9 cellular contexts compared by ENCODE assay signal in the genomic region with DNA sequence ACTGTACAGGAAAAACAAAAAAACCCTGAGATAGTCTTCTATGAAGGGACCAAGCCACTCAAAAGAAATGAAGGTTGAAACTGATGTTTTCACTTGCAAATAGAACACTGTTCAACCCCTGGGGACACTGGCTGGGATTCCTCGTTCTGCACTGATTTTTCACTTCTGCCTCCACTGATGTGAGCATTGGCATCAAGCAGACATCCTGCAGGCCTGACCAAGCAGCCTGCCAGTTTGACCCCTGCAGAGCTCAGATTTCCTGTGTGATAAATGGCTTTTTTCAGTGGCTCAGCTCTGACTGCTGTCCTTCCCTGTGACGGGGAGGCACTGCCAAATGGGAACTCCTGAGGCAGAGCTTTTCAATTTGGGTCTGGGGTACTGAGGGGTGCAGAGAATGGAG. TPM values are rescaled to one million over a fixed set of nuclear protein-coding genes. Genes with fewer than 3 reads are reported as not detected.
DNase-seq lines count a peak whose midpoint lies in the region; ATAC-seq and TF ChIP-seq lines count a peak whose summit lies in the region.
"Had no signal": no experiment of that assay in that cellular context is flagged by ENCODE, and none has a peak within 500 bp of the region (broad histone marks: within the 10 kb centered on the region; RNA-seq: fewer than 3 reads in every experiment).

No MANE protein-coding gene starts in this region.

- WGBS in esophagus muscularis mucosa = 60% methylated on average over 2 of the region's 2 CpGs

- no peaks in the 10 kb centered on the region for H3K4me1 ChIP-seq in esophagus muscularis mucosa

- H3K4me3 Mint-ChIP-seq in T-helper 2 cell treated with Interferon-gamma antibody and Interleukin-4, amounts not matched to agents 5 μg/mL and 100 μg/mL, for 36 hours = no peak overlapping the region

- H3K27ac Mint-ChIP-seq in T-helper 2 cell treated with Interferon-gamma antibody and Interleukin-4, amounts not matched to agents 5 μg/mL and 100 μg/mL, for 36 hours = no peak overlapping the region

- H3K36me3 ChIP-seq in esophagus muscularis mucosa = no peaks in the 10 kb centered on the region

- no peak for TF ChIP-seq POLR2A in esophagus muscularis mucosa (IDR thresholded peaks at IDR 0.05; ENCODE audit: low read depth)

- peaks cover 21% of the 10 kb centered on the region for H3K4me1 Mint-ChIP-seq in T-helper 2 cell treated with Interferon-gamma antibody and Interleukin-4, amounts not matched to agents 5 μg/mL and 100 μg/mL, for 36 hours (ENCODE audit: low read depth)

- intact Hi-C loops in esophagus muscularis mucosa (cut with DNase I) = no loop called here
- intact Hi-C loops in head of caudate nucleus (cut with DNase I) = no loop called here

- H3K9me3 Mint-ChIP-seq in T-helper 2 cell treated with Interferon-gamma antibody and Interleukin-4, amounts not matched to agents 5 μg/mL and 100 μg/mL, for 36 hours = no peaks in the 10 kb centered on the region

- no peak overlapping the region for H3K27ac ChIP-seq in esophagus muscularis mucosa (replicated peaks in 1 of 4)

- no peaks in the 10 kb centered on the region for H3K9me3 ChIP-seq in esophagus muscularis mucosa

- ATAC-seq in GM18499 (IDR thresholded peaks at IDR 0.05; ENCODE audit: insufficient read depth, unreplicated experiment) (peak; percentile 71), GM21447 (IDR thresholded peaks at IDR 0.05; ENCODE audit: unreplicated experiment) (peak; percentile 76), HG03460 (IDR thresholded peaks at IDR 0.05; ENCODE audit: unreplicated experiment) (peak; percentile 80)

- H3K4me3 ChIP-seq in esophagus muscularis mucosa = no peak overlapping the region

- DNase-seq in esophagus muscularis mucosa (ENCODE audit: extremely low spot score) (peak; percentile 47), kidney glomerular epithelial cell (lab: John Stamatoyannopoulos, UW) (no peak), head of caudate nucleus (no peak), NCI-H345 (lab: John Stamatoyannopoulos, UW) (no peak)
- DNase-seq in T-helper 2 cell treated with Interferon-gamma antibody and Interleukin-4, amounts not matched to agents 5 μg/mL and 100 μg/mL, for 36 hours (ENCODE audit: low spot score) = no peak
- DNase-seq: DMS 273 treated with DMSO at 0.1 percent for 48 hours had no signal

- no peak for TF ChIP-seq EP300 in esophagus muscularis mucosa (IDR thresholded peaks at IDR 0.05)

- H3K27me3 ChIP-seq in esophagus muscularis mucosa = peaks cover 0 to 35% (median 0%) of the 10 kb centered on the region in 4 donors

- TF ChIP-seq CTCF in esophagus muscularis mucosa (IDR thresholded peaks at IDR 0.05) = no peak

- H3K36me3 Mint-ChIP-seq in T-helper 2 cell treated with Interferon-gamma antibody and Interleukin-4, amounts not matched to agents 5 μg/mL and 100 μg/mL, for 36 hours (ENCODE audit: low read depth) = peaks cover 83% of the 10 kb centered on the region

- H3K27me3 Mint-ChIP-seq in T-helper 2 cell treated with Interferon-gamma antibody and Interleukin-4, amounts not matched to agents 5 μg/mL and 100 μg/mL, for 36 hours (ENCODE audit: low read depth) = no peaks in the 10 kb centered on the region

RNA-seq across cellular contexts. Expression of gene RASGRP1, which starts 50.0 kb away (rescaled TPM):
- under 1 TPM; 0.29 to 0.99 (median 0.66) TPM for total RNA-seq in esophagus muscularis mucosa
